ENCODE assay signal across 10 cellular contexts in the genomic region with DNA sequence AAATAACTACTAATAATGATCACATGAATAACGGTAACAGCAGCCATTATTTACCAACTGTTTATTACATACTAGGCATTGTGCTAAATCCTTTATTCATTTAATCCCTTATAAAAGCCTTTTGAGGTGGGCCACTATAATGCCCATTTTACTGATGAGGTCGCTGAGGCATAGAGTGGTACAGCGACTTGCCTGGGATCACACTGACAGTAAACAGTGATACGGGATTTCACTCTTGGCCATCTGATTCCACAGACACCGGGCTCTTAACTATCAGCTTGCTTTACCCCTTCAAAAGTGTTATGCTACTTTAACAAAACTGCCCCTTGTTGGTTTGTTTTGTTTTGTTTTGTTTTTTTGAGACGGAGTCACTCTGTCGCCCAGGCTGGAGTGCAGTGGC. TPM values are rescaled to one million over a fixed set of nuclear protein-coding genes. Genes with fewer than 3 reads are reported as not detected.
DNase-seq lines count a peak whose midpoint lies in the region; ATAC-seq and TF ChIP-seq lines count a peak whose summit lies in the region.
"Had no signal": no experiment of that assay in that cellular context is flagged by ENCODE, and none has a peak within 500 bp of the region (broad histone marks: within the 10 kb centered on the region; RNA-seq: fewer than 3 reads in every experiment).

No MANE protein-coding gene starts in this region.

- TF ChIP-seq POLR2A in upper lobe of left lung (IDR thresholded peaks at IDR 0.05) (no peak), thyroid gland (IDR thresholded peaks at IDR 0.05) (no peak)

- CTCF ChIA-PET in activated naive CD4-positive, alpha-beta T cell treated with anti-CD3 and anti-CD28 coated beads, Interleukin-2, amount 10 ng/mL, durations not matched to agents 7 days and 5 days (lab: Charles Lee), result interaction anchor here (0.9 kb wide), 1 partner anchor 60 kb away, joined by 3 read pairs; no protein-coding TSS in a partner anchor
- CTCF ChIA-PET in activated CD4-positive, alpha-beta memory T cell treated with anti-CD3 and anti-CD28 coated beads for 36 hours (lab: Charles Lee), result interaction anchor here (0.7 to 1.6 kb wide), 5 partner anchors 53 to 344 kb away, joined by 3 to 12 read pairs (median 3); a partner anchor contains a TSS
- CTCF ChIA-PET in A673 (lab: Charles Lee), result no interaction called here

- POLR2A ChIA-PET in activated CD4-positive, alpha-beta memory T cell treated with anti-CD3 and anti-CD28 coated beads for 36 hours (lab: Charles Lee), result interaction anchor here (1.4 to 2.4 kb wide), 4 partner anchors 45 to 918 kb away, joined by 5 to 18 read pairs (median 6); a partner anchor contains a TSS
- POLR2A ChIA-PET in A673 (lab: Charles Lee; ENCODE audit: low non-redundant PET), result no interaction called here

- BruUV-seq in A673 (replicated peaks; lab: Mats Ljungman, UMichigan), result no TSS peak

- TF ChIP-seq CTCF in upper lobe of left lung (IDR thresholded peaks at IDR 0.05) (no peak), A673 (conservative IDR thresholded peaks at IDR 0.05; ENCODE audit: low read depth, low read length) (no peak), thyroid gland (IDR thresholded peaks at IDR 0.05) (no peak)

- H3K27me3 Mint-ChIP-seq in activated naive CD4-positive, alpha-beta T cell treated with anti-CD3 and anti-CD28 coated beads, Interleukin-2, amount 10 ng/mL, durations not matched to agents 7 days and 5 days, result no peaks in the 10 kb centered on the region
- H3K27me3 Mint-ChIP-seq in activated CD4-positive, alpha-beta memory T cell treated with anti-CD3 and anti-CD28 coated beads for 36 hours, result no peaks in the 10 kb centered on the region
- H3K27me3 Mint-ChIP-seq in memory B cell, result no peaks in the 10 kb centered on the region

- H3K4me3 ChIP-seq in upper lobe of left lung (peak overlapping the region in 1 of 4 donors; percentile 7), A673 (ENCODE audit: low read depth, low read length, poor library complexity, severe bottlenecking) (no peak overlapping the region), thyroid gland (replicated peaks in 1 of 3) (no peak overlapping the region)
- H3K4me3 ChIP-seq: GM23248 had no signal

- no peak for TF ChIP-seq EP300 in upper lobe of left lung (IDR thresholded peaks at IDR 0.05)

- peaks cover 0 to 6% (median 0%) of the 10 kb centered on the region in 4 donors for H3K36me3 ChIP-seq in upper lobe of left lung
- no peaks in the 10 kb centered on the region for H3K36me3 ChIP-seq in A673 (ENCODE audit: insufficient read depth, low read length, poor library complexity, severe bottlenecking)
- no peaks in the 10 kb centered on the region for H3K36me3 ChIP-seq in thyroid gland

- no peak for DNase-seq in activated naive CD4-positive, alpha-beta T cell treated with anti-CD3 and anti-CD28 coated beads, Interleukin-2, amount 10 ng/mL, durations not matched to agents 7 days and 5 days
- no peak for DNase-seq in activated naive CD4-positive, alpha-beta T cell treated with anti-CD3 and anti-CD28 coated beads, Interleukin-2, amount 50 U/mL, for 16 hours
- DNase-seq in activated CD4-positive, alpha-beta memory T cell treated with anti-CD3 and anti-CD28 coated beads for 36 hours, result no peak
- DNase-seq in memory B cell (ENCODE audit: low spot score in 2 of 2) (peak in 1 of 2 donors; percentile 27), upper lobe of left lung (no peak), foreskin melanocyte (no peak), A673 (ENCODE audit: low spot score) (no peak), thyroid gland (no peak)
- DNase-seq: NCI-H2081 had no signal

- H3K9me3 Mint-ChIP-seq in activated naive CD4-positive, alpha-beta T cell treated with anti-CD3 and anti-CD28 coated beads, Interleukin-2, amount 10 ng/mL, durations not matched to agents 7 days and 5 days, result no peaks in the 10 kb centered on the region
- H3K9me3 Mint-ChIP-seq in activated CD4-positive, alpha-beta memory T cell treated with anti-CD3 and anti-CD28 coated beads for 36 hours, result no peaks in the 10 kb centered on the region
- H3K9me3 Mint-ChIP-seq in memory B cell, result no peaks in the 10 kb centered on the region

- intact Hi-C loops in activated CD4-positive, alpha-beta memory T cell treated with anti-CD3 and anti-CD28 coated beads for 36 hours (cut with micrococcal nuclease), result loop anchor here (1.0 to 5.0 kb wide), 11 partner anchors 35 to 910 kb away; a partner anchor contains a TSS
- intact Hi-C loops in A673 (cut with micrococcal nuclease; ENCODE audit: unreplicated experiment) (no loop called here), thyroid gland (cut with DNase I) (loop anchor here (10.0 kb wide), 1 partner anchor 148 kb away; no protein-coding TSS in a partner anchor)

- H3K27ac ChIP-seq in upper lobe of left lung (peak overlapping the region; percentile 58 to 68 (median 62)), A673 (ENCODE audit: low read depth, low read length, poor library complexity, severe bottlenecking) (no peak overlapping the region), thyroid gland (no peak overlapping the region)
- H3K27ac ChIP-seq: GM23248 had no signal

- H3K4me1 ChIP-seq in upper lobe of left lung (peaks cover 25 to 48% (median 36%) of the 10 kb centered on the region in 4 donors), A673 (ENCODE audit: insufficient read depth, low read length, poor library complexity, severe bottlenecking) (peaks cover 13% of the 10 kb centered on the region), thyroid gland (peaks cover 19 to 25% of the 10 kb centered on the region in 2 donors)

- 81 to 92% methylated on average over 7 of the region's 7 CpGs for WGBS in upper lobe of left lung, 2 donors
- 86 to 88% methylated on average over 7 of the region's 7 CpGs for WGBS in thyroid gland, 2 donors

- H3K27ac Mint-ChIP-seq in activated naive CD4-positive, alpha-beta T cell treated with anti-CD3 and anti-CD28 coated beads, Interleukin-2, amount 10 ng/mL, durations not matched to agents 7 days and 5 days, result peak overlapping the region; percentile 95
- peak overlapping the region; percentile 93 for H3K27ac Mint-ChIP-seq in activated CD4-positive, alpha-beta memory T cell treated with anti-CD3 and anti-CD28 coated beads for 36 hours
- H3K27ac Mint-ChIP-seq in memory B cell, result peak overlapping the region; percentile 99

- H3K36me3 Mint-ChIP-seq in activated naive CD4-positive, alpha-beta T cell treated with anti-CD3 and anti-CD28 coated beads, Interleukin-2, amount 10 ng/mL, durations not matched to agents 7 days and 5 days, result peaks cover 27% of the 10 kb centered on the region
- H3K36me3 Mint-ChIP-seq in activated CD4-positive, alpha-beta memory T cell treated with anti-CD3 and anti-CD28 coated beads for 36 hours, result peaks cover 9% of the 10 kb centered on the region
- H3K36me3 Mint-ChIP-seq in memory B cell, result peaks cover 4% of the 10 kb centered on the region

- H3K9me3 ChIP-seq in upper lobe of left lung (no peaks in the 10 kb centered on the region), A673 (ENCODE audit: low read depth, low read length, poor library complexity, severe bottlenecking) (no peaks in the 10 kb centered on the region), thyroid gland (no peaks in the 10 kb centered on the region)

- no peaks in the 10 kb centered on the region for H3K27me3 ChIP-seq in upper lobe of left lung
- no peaks in the 10 kb centered on the region for H3K27me3 ChIP-seq in A673 (replicated peaks; ENCODE audit: insufficient read depth, low read depth, low read length, poor library complexity)
- no peaks in the 10 kb centered on the region for H3K27me3 ChIP-seq in thyroid gland

- ATAC-seq in memory B cell (ENCODE audit: low read depth) (no peak), upper lobe of left lung (ENCODE audit: low FRiP score in 2 of 2) (no peak)

- H3K4me1 Mint-ChIP-seq in activated naive CD4-positive, alpha-beta T cell treated with anti-CD3 and anti-CD28 coated beads, Interleukin-2, amount 10 ng/mL, durations not matched to agents 7 days and 5 days, result peaks cover 61% of the 10 kb centered on the region
- peaks cover 62% of the 10 kb centered on the region for H3K4me1 Mint-ChIP-seq in activated CD4-positive, alpha-beta memory T cell treated with anti-CD3 and anti-CD28 coated beads for 36 hours (ENCODE audit: low read depth)
- peaks cover 18% of the 10 kb centered on the region for H3K4me1 Mint-ChIP-seq in memory B cell

- H3K4me3 Mint-ChIP-seq in activated naive CD4-positive, alpha-beta T cell treated with anti-CD3 and anti-CD28 coated beads, Interleukin-2, amount 10 ng/mL, durations not matched to agents 7 days and 5 days, result peak overlapping the region; percentile 77
- peak overlapping the region; percentile 80 for H3K4me3 Mint-ChIP-seq in activated CD4-positive, alpha-beta memory T cell treated with anti-CD3 and anti-CD28 coated beads for 36 hours
- H3K4me3 Mint-ChIP-seq in memory B cell, result peak overlapping the region; percentile 34

RNA-seq across cellular contexts. Expression of a gene that starts 2.2 kb away (rescaled TPM):
- 10 to 100 TPM; 10.5 to 12.0 TPM for total RNA-seq in activated CD4-positive, alpha-beta memory T cell treated with anti-CD3 and anti-CD28 coated beads for 36 hours
- total RNA-seq in upper lobe of left lung (10 to 100 TPM in 5 of 6 donors, 1 to 10 TPM in 1; 9.9 to 27.8 (median 21.1) TPM), A673 (2021) (12.7 and 14.6 TPM in 2 replicates), thyroid gland (10 to 100 TPM; 26.6 to 33.6 (median 29.2) TPM)

Comparison
In these comparisons a context has a peak if more than half of its experiments do, and no peak if none do; other contexts are left out.
1. H3K27ac ChIP-seq: peak in upper lobe of left lung (4 of 4); none in A673 (single experiment) and thyroid gland (0 of 3).
2. Peak in every context shown above with its lines, with median percentiles within 50 percentile points of each other: H3K27ac Mint-ChIP-seq and H3K4me3 Mint-ChIP-seq.